16 cellular contexts compared by ENCODE assay signal in genomic region chr1:202563818-202564217, GRCh38.
"Had no signal": no experiment of that assay in that cellular context is flagged by ENCODE, and none has a peak within 500 bp of the region (broad histone marks: within the 10 kb centered on the region; RNA-seq: fewer than 3 reads in every experiment).

No MANE protein-coding gene starts in this region.

- H3K27ac Mint-ChIP-seq: activated CD4-positive, alpha-beta memory T cell treated with anti-CD3 and anti-CD28 coated beads, Interleukin-2, amount 10 ng/mL, durations not matched to agents 7 days and 5 days; activated CD4-positive, alpha-beta T cell treated with anti-CD3 and anti-CD28 coated beads for 36 hours; activated CD8-positive, alpha-beta memory T cell treated with anti-CD3 and anti-CD28 coated beads, Interleukin-2, amount 10 ng/mL, durations not matched to agents 7 days and 5 days; activated naive CD8-positive, alpha-beta T cell; stimulated activated effector memory CD8-positive, alpha-beta T cell treated with anti-CD3 and anti-CD28 coated beads, Interleukin-12 subunit alpha, Interleukin-12 subunit beta, amount 100 ng/mL, for 72 hours had no signal

- DNase-seq: activated CD4-positive, alpha-beta memory T cell treated with anti-CD3 and anti-CD28 coated beads, Interleukin-2, amount 10 ng/mL, durations not matched to agents 7 days and 5 days; activated CD4-positive, alpha-beta T cell treated with anti-CD3 and anti-CD28 coated beads for 36 hours; activated CD8-positive, alpha-beta memory T cell treated with anti-CD3 and anti-CD28 coated beads, Interleukin-2, amount 10 ng/mL, durations not matched to agents 7 days and 5 days; dermis blood vessel endothelial cell; effector memory CD8-positive, alpha-beta T cell; foreskin fibroblast; midbrain; stimulated activated CD4-positive, alpha-beta T cell treated with anti-CD3 and anti-CD28 coated beads, Interleukin-4, amount 100 ng/mL, for 24 hours; SW 1271; T-helper 2 cell; WERI-Rb-1 had no signal

- H2AFZ ChIP-seq: hepatocyte had no signal

- H3K9me3 ChIP-seq: tibial nerve had no signal

- H3K4me2 ChIP-seq: hepatocyte had no signal

- ATAC-seq: activated CD4-positive, alpha-beta T cell treated with anti-CD3 and anti-CD28 coated beads for 36 hours; activated CD8-positive, alpha-beta memory T cell treated with anti-CD3 and anti-CD28 coated beads, Interleukin-2, amount 10 ng/mL, durations not matched to agents 7 days and 5 days; effector memory CD8-positive, alpha-beta T cell; sciatic nerve; stimulated activated effector memory CD8-positive, alpha-beta T cell treated with anti-CD3 and anti-CD28 coated beads, Interleukin-12 subunit alpha, Interleukin-12 subunit beta, amount 100 ng/mL, for 72 hours had no signal

- H3K4me3 Mint-ChIP-seq: activated CD4-positive, alpha-beta memory T cell treated with anti-CD3 and anti-CD28 coated beads, Interleukin-2, amount 10 ng/mL, durations not matched to agents 7 days and 5 days; activated CD4-positive, alpha-beta T cell treated with anti-CD3 and anti-CD28 coated beads for 36 hours; activated CD8-positive, alpha-beta memory T cell treated with anti-CD3 and anti-CD28 coated beads, Interleukin-2, amount 10 ng/mL, durations not matched to agents 7 days and 5 days; activated naive CD8-positive, alpha-beta T cell; effector memory CD8-positive, alpha-beta T cell; stimulated activated effector memory CD8-positive, alpha-beta T cell treated with anti-CD3 and anti-CD28 coated beads, Interleukin-12 subunit alpha, Interleukin-12 subunit beta, amount 100 ng/mL, for 72 hours had no signal

- H3K4me3 ChIP-seq: hepatocyte, tibial nerve had no signal

- H3K27ac ChIP-seq: hepatocyte, WERI-Rb-1 had no signal

- H3K27me3 ChIP-seq: hepatocyte, tibial nerve had no signal

- H3K79me2 ChIP-seq: hepatocyte had no signal

- H3K36me3 Mint-ChIP-seq: activated CD8-positive, alpha-beta memory T cell treated with anti-CD3 and anti-CD28 coated beads, Interleukin-2, amount 10 ng/mL, durations not matched to agents 7 days and 5 days; stimulated activated effector memory CD8-positive, alpha-beta T cell treated with anti-CD3 and anti-CD28 coated beads, Interleukin-12 subunit alpha, Interleukin-12 subunit beta, amount 100 ng/mL, for 72 hours had no signal

- H3K9me3 Mint-ChIP-seq: activated CD4-positive, alpha-beta memory T cell treated with anti-CD3 and anti-CD28 coated beads, Interleukin-2, amount 10 ng/mL, durations not matched to agents 7 days and 5 days; effector memory CD8-positive, alpha-beta T cell; stimulated activated effector memory CD8-positive, alpha-beta T cell treated with anti-CD3 and anti-CD28 coated beads, Interleukin-12 subunit alpha, Interleukin-12 subunit beta, amount 100 ng/mL, for 72 hours had no signal

- H3K27me3 Mint-ChIP-seq: activated CD4-positive, alpha-beta memory T cell treated with anti-CD3 and anti-CD28 coated beads, Interleukin-2, amount 10 ng/mL, durations not matched to agents 7 days and 5 days; activated CD4-positive, alpha-beta T cell treated with anti-CD3 and anti-CD28 coated beads for 36 hours; activated CD8-positive, alpha-beta memory T cell treated with anti-CD3 and anti-CD28 coated beads, Interleukin-2, amount 10 ng/mL, durations not matched to agents 7 days and 5 days; activated naive CD8-positive, alpha-beta T cell; effector memory CD8-positive, alpha-beta T cell had no signal
